Comparison of ENCODE assay signal across 13 cellular contexts in the genomic region with DNA sequence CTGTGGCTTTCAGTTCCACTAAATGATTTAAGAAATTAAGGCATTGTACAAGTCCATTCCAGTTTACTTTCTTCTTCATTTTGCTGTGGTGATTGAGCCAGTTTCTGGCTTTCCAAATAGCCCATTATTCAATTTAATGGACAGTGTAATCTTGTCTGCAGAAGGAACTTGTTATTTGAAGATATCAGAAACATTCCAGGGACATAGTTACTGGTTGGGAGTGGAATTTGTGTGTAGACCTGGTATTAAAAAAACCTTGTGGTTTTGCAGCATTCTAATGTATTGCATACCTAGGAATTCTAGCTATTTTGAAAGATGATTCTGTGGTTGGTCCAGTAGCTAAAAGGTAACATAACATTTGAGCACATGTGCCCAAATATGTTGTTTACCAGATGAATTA.
DNase-seq lines count a peak whose midpoint lies in the region; ATAC-seq and TF ChIP-seq lines count a peak whose summit lies in the region.
"Had no signal": no experiment of that assay in that cellular context is flagged by ENCODE, and none has a peak within 500 bp of the region (broad histone marks: within the 10 kb centered on the region; RNA-seq: fewer than 3 reads in every experiment).

No MANE protein-coding gene starts in this region.

- no peak overlapping the region for H2AFZ ChIP-seq in GM23338
- H2AFZ ChIP-seq in SK-N-SH (ENCODE audit: low read depth) = no peak overlapping the region

- no peak for ATAC-seq in GM23338
- no peak for ATAC-seq in HG02642 (IDR thresholded peaks at IDR 0.05; ENCODE audit: poor library complexity, unreplicated experiment)
- ATAC-seq in GM21737 (IDR thresholded peaks at IDR 0.05; ENCODE audit: unreplicated experiment) = no peak
- ATAC-seq in GM18867 (IDR thresholded peaks at IDR 0.05; ENCODE audit: unreplicated experiment) = no peak
- ATAC-seq: Right ventricle myocardium inferior had no signal

- peaks cover 83% of the 10 kb centered on the region for H3K79me2 ChIP-seq in GM23338 (replicated peaks; ENCODE audit: insufficient read depth)
- H3K79me2 ChIP-seq in SK-N-SH (ENCODE audit: insufficient read depth) = peaks cover 31% of the 10 kb centered on the region

- H3K9me3 ChIP-seq in SK-N-SH = no peaks in the 10 kb centered on the region; the same call in 1 of the 2 replicates
- no peaks in the 10 kb centered on the region for H3K9me3 ChIP-seq in skeletal muscle satellite cell (replicated peaks; ENCODE audit: low read length)
- H3K9me3 ChIP-seq: adrenal gland had no signal

- H3K27me3 ChIP-seq in GM23338 (ENCODE audit: insufficient read depth) = no peaks in the 10 kb centered on the region
- H3K27me3 ChIP-seq in SK-N-SH (ENCODE audit: insufficient read depth) = no peaks in the 10 kb centered on the region
- no peaks in the 10 kb centered on the region for H3K27me3 ChIP-seq in skeletal muscle satellite cell (ENCODE audit: control insufficient read depth, insufficient read depth, low read length)
- H3K27me3 ChIP-seq: adrenal gland had no signal

- no peaks in the 10 kb centered on the region for H3K36me3 ChIP-seq in GM23338 (ENCODE audit: insufficient read depth)
- H3K36me3 ChIP-seq in SK-N-SH (replicated peaks in 1 of 2; ENCODE audit: control insufficient read depth in 1 of 2, insufficient read depth in 2 of 2, low read length in 1 of 2) = peaks cover 0 to 9% of the 10 kb centered on the region in 2 experiments
- H3K36me3 ChIP-seq in skeletal muscle satellite cell (ENCODE audit: insufficient read depth, low read length) = no peaks in the 10 kb centered on the region
- H3K36me3 ChIP-seq: adrenal gland had no signal

- TF ChIP-seq EP300 in SK-N-SH (IDR thresholded peaks at IDR 0.05; ENCODE audit: borderline replicate concordance in 1 of 2, low read depth in 1 of 2, low read length in 1 of 2) = peak; percentile 66 to 88

- H3K4me3 ChIP-seq in GM23338 = no peak overlapping the region
- H3K4me3 ChIP-seq in SK-N-SH (ENCODE audit: low read depth in 2 of 2, low read length in 1 of 2) = no peak overlapping the region
- no peak overlapping the region for H3K4me3 ChIP-seq in fibroblast of the aortic adventitia (ENCODE audit: low read depth, low read length)
- H3K4me3 ChIP-seq in skeletal muscle satellite cell (ENCODE audit: low read length) = no peak overlapping the region
- H3K4me3 ChIP-seq: adrenal gland had no signal

- peaks cover 6% of the 10 kb centered on the region for H3K4me1 Mint-ChIP-seq in GM23338

- H4K20me1 ChIP-seq in GM23338 (replicated peaks; ENCODE audit: insufficient read depth) (no peaks in the 10 kb centered on the region), SK-N-SH (ENCODE audit: insufficient read depth) (no peaks in the 10 kb centered on the region)

- TF ChIP-seq RAD21 in SK-N-SH (IDR thresholded peaks at IDR 0.05; ENCODE audit: low read length) = no peak

- H3K4me2 ChIP-seq in GM23338 (no peak overlapping the region), SK-N-SH (no peak overlapping the region), skeletal muscle satellite cell (ENCODE audit: low read length) (peak overlapping the region; percentile 30)

- no peaks in the 10 kb centered on the region for H3K9me3 Mint-ChIP-seq in GM23338

- peaks cover 12% of the 10 kb centered on the region for H3K4me1 ChIP-seq in GM23338 (ENCODE audit: insufficient read depth)
- H3K4me1 ChIP-seq in SK-N-SH (ENCODE audit: control insufficient read depth in 1 of 2, insufficient read depth in 2 of 2, low read depth in 1 of 2, low read length in 1 of 2) = peaks cover 11 to 12% of the 10 kb centered on the region in 2 experiments; a peak in 3 of 4 replicates
- H3K4me1 ChIP-seq in skeletal muscle satellite cell (ENCODE audit: control insufficient read depth, insufficient read depth, low read length) = peaks cover 16% of the 10 kb centered on the region
- H3K4me1 ChIP-seq: adrenal gland had no signal

- H3K36me3 Mint-ChIP-seq in GM23338 (ENCODE audit: low read depth) = no peaks in the 10 kb centered on the region

- DNase-seq in GM23338 (ENCODE audit: low spot score) (no peak), SK-N-SH (no peak), fibroblast of the aortic adventitia (ENCODE audit: low read depth) (peak; percentile 95), NOMO-1 treated with DMSO at 0.1 percent for 48 hours (lab: John Stamatoyannopoulos, UW; ENCODE audit: unreplicated experiment) (no peak)
- DNase-seq: adrenal gland, DMS 273 treated with DMSO at 0.1 percent for 48 hours, NCI-H1092 treated with DMSO at 0.1 percent for 48 hours, NCI-H524 treated with DMSO at 0.1 percent for 48 hours had no signal

- CTCF ChIA-PET in SK-N-SH (lab: Yijun Ruan, JAX) = interaction anchor here (1.0 to 1.2 kb wide), 2 partner anchors 15 to 18 kb away, joined by 3 to 4 read pairs; no protein-coding TSS in a partner anchor

- H3K27ac ChIP-seq in GM23338 (ENCODE audit: low read depth) = no peak overlapping the region
- peak overlapping the region; percentile 51 to 78; a peak in 3 of 4 replicates for H3K27ac ChIP-seq in SK-N-SH (ENCODE audit: low read depth in 2 of 2, low read length in 1 of 2)
- H3K27ac ChIP-seq: adrenal gland had no signal

- H3K9me2 ChIP-seq in GM23338 (ENCODE audit: insufficient read depth) (no peaks in the 10 kb centered on the region), SK-N-SH (no peaks in the 10 kb centered on the region)

- POLR2A ChIA-PET in SK-N-SH (lab: Yijun Ruan, JAX) = no interaction called here

- H3K27ac Mint-ChIP-seq in GM23338 = peak overlapping the region; percentile 53; the same call in 1 of the 2 replicates

- TF ChIP-seq CTCF in GM23338 (conservative IDR thresholded peaks at IDR 0.05; ENCODE audit: low read depth in 2 of 2) (no peak), SK-N-SH (IDR thresholded peaks at IDR 0.05) (no peak), fibroblast of the aortic adventitia (IDR thresholded peaks at IDR 0.05; ENCODE audit: insufficient read depth, low read length) (no peak)

- no peak overlapping the region for H3K4me3 Mint-ChIP-seq in GM23338

- H3K9ac ChIP-seq in SK-N-SH (no peak overlapping the region), skeletal muscle satellite cell (ENCODE audit: low read depth, low read length) (no peak overlapping the region)

- peaks cover 3% of the 10 kb centered on the region for H3K27me3 Mint-ChIP-seq in GM23338 (ENCODE audit: insufficient read depth, low read depth, poor library complexity)

- H3F3A ChIP-seq in GM23338 (replicated peaks; ENCODE audit: low read depth) (no peaks in the 10 kb centered on the region), SK-N-SH (replicated peaks; ENCODE audit: insufficient read depth) (peaks cover 24% of the 10 kb centered on the region)

TF ChIP-seq in GM23338, 12 proteins besides CTCF, POLR2A, EP300 and RAD21:
- TF ChIP-seq JUNB (IDR thresholded peaks at IDR 0.05; ENCODE audit: unreplicated experiment) (no peak), STAT1 (IDR thresholded peaks at IDR 0.05; ENCODE audit: unreplicated experiment) (no peak), CREB1 (CRISPR knock-in tag; IDR thresholded peaks at IDR 0.05; ENCODE audit: low read depth) (no peak), NANOG (IDR thresholded peaks at IDR 0.05; ENCODE audit: borderline replicate concordance) (no peak), EZH2phosphoT487 (IDR thresholded peaks at IDR 0.05; ENCODE audit: unreplicated experiment) (no peak), ZNF114 (CRISPR knock-in tag; IDR thresholded peaks at IDR 0.05) (no peak), POLR2AphosphoS5 (IDR thresholded peaks at IDR 0.05; ENCODE audit: low read depth) (no peak), ZNF331 (CRISPR knock-in tag; IDR thresholded peaks at IDR 0.05; ENCODE audit: low read depth) (no peak)

TF ChIP-seq in SK-N-SH, 30 proteins besides CTCF, POLR2A, EP300 and RAD21 (continues in another document):
- TF ChIP-seq ELF1 (IDR thresholded peaks at IDR 0.05) (no peak), FOXJ3 (CRISPR knock-in tag; IDR thresholded peaks at IDR 0.05) (no peak), ZBTB33 (IDR thresholded peaks at IDR 0.05; ENCODE audit: borderline replicate concordance, low read depth) (no peak), FOXM1 (IDR thresholded peaks at IDR 0.05; ENCODE audit: low read depth) (peak; percentile 55; the same call in 1 of the 2 replicates), POLR2AphosphoS5 (IDR thresholded peaks at IDR 0.05; ENCODE audit: low read depth, low read length) (peak; percentile 76; the same call in 1 of the 2 replicates), RXRA (IDR thresholded peaks at IDR 0.05; ENCODE audit: borderline replicate concordance, low read depth) (peak; percentile 46; the same call in 1 of the 2 replicates), GABPA (IDR thresholded peaks at IDR 0.05; ENCODE audit: low read depth) (no peak), TCF12 (IDR thresholded peaks at IDR 0.05) (peak; percentile 95), SMC3 (IDR thresholded peaks at IDR 0.05; ENCODE audit: low read depth, low read length) (no peak), RFX5 (IDR thresholded peaks at IDR 0.05; ENCODE audit: low read length) (no peak), YY1 (IDR thresholded peaks at IDR 0.05; ENCODE audit: low read depth) (no peak)
- TF ChIP-seq, protein P1, sequence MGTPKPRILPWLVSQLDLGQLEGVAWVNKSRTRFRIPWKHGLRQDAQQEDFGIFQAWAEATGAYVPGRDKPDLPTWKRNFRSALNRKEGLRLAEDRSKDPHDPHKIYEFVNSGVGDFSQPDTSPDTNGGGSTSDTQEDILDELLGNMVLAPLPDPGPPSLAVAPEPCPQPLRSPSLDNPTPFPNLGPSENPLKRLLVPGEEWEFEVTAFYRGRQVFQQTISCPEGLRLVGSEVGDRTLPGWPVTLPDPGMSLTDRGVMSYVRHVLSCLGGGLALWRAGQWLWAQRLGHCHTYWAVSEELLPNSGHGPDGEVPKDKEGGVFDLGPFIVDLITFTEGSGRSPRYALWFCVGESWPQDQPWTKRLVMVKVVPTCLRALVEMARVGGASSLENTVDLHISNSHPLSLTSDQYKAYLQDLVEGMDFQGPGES (IDR thresholded peaks at IDR 0.05; ENCODE audit: low read depth, low read length) = no peak
- TF ChIP-seq, protein P2, sequence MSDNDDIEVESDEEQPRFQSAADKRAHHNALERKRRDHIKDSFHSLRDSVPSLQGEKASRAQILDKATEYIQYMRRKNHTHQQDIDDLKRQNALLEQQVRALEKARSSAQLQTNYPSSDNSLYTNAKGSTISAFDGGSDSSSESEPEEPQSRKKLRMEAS (IDR thresholded peaks at IDR 0.05; ENCODE audit: low read depth) = no peak
